Comparison of ENCODE assay signal across 10 cellular contexts in the genomic region with DNA sequence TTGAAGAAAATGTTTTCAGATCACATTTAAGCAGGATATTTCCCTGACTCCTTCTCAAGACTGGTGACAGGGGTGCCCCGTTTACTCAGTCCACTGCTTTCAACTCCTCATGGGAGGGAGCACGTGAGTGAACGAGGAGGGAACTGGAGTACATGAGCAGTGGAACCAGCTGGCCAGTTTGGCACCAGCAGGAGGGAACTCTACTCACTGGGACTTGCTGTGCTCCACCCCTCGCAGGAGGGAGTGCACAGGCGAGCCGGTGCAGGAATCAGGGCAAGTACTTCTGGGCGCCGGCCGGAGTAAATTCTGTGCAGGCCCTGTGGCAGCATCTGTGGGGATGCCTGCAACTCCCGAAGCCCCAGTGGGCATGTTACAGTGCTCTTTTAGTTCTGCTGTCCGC.
DNase-seq lines count a peak whose midpoint lies in the region; ATAC-seq, FAIRE-seq and TF ChIP-seq lines count a peak whose summit lies in the region.
"Had no signal": no experiment of that assay in that cellular context is flagged by ENCODE, and none has a peak within 500 bp of the region (broad histone marks: within the 10 kb centered on the region; RNA-seq: fewer than 3 reads in every experiment).

No MANE protein-coding gene starts in this region.

- H3K36me3 ChIP-seq in lung (ENCODE audit: control insufficient read depth in 2 of 2, insufficient read depth in 2 of 2, low read length in 2 of 2) (no peaks in the 10 kb centered on the region), Peyer's patch (no peaks in the 10 kb centered on the region)

- H3K27ac Mint-ChIP-seq in CD4-positive, alpha-beta T cell: no peak overlapping the region

- H3K4me1 Mint-ChIP-seq in CD4-positive, alpha-beta T cell (ENCODE audit: low read depth): no peaks in the 10 kb centered on the region

- H3K27ac ChIP-seq in A549 (no peak overlapping the region), caudate nucleus (ENCODE audit: low read depth, low read length) (peak overlapping the region; percentile 74), lung (ENCODE audit: low read depth in 1 of 2, low read length in 1 of 2) (no peak overlapping the region), Peyer's patch (no peak overlapping the region)
- no peak overlapping the region for H3K27ac ChIP-seq in CD4-positive, alpha-beta T cell (ENCODE audit: low read depth, low read length)
- H3K27ac ChIP-seq: GM23248 had no signal

- H3K27me3 ChIP-seq in lung (ENCODE audit: control insufficient read depth, insufficient read depth): no peaks in the 10 kb centered on the region
- H3K27me3 ChIP-seq in Peyer's patch: no peaks in the 10 kb centered on the region
- no peaks in the 10 kb centered on the region for H3K27me3 ChIP-seq in CD4-positive, alpha-beta T cell (ENCODE audit: control insufficient read depth, insufficient read depth, low read length)

- no peak overlapping the region for H3K4me3 Mint-ChIP-seq in CD4-positive, alpha-beta T cell

- no peak for FAIRE-seq in A549 (lab: Jason Lieb, UNC)

- WGBS in A549 (ENCODE audit: missing lambda C conversion rate): 28% methylated on average over 6 of the region's 11 CpGs
- WGBS in lung, 2 donors: 60 to 69% methylated on average over 11 of the region's 11 CpGs

- POLR2A ChIA-PET in A549 (lab: Yijun Ruan, JAX): no interaction called here
- POLR2A ChIA-PET in CD4-positive, alpha-beta T cell (lab: Charles Lee): no interaction called here

- intact Hi-C loops in CD4-positive, alpha-beta T cell (cut with DNase I, micrococcal nuclease): no loop called here

- TF ChIP-seq POLR2A in A549 (IDR thresholded peaks at IDR 0.05; ENCODE audit: low read length) (no peak), Peyer's patch (IDR thresholded peaks at IDR 0.05) (no peak)

- H3K36me3 Mint-ChIP-seq in CD4-positive, alpha-beta T cell (ENCODE audit: low read depth): no peaks in the 10 kb centered on the region

- H3K9me3 ChIP-seq in A549: no peaks in the 10 kb centered on the region
- H3K9me3 ChIP-seq in lung (ENCODE audit: control insufficient read depth in 2 of 2, insufficient read depth in 1 of 2, low read length in 1 of 2): no peaks in the 10 kb centered on the region
- no peaks in the 10 kb centered on the region for H3K9me3 ChIP-seq in Peyer's patch
- H3K9me3 ChIP-seq in CD4-positive, alpha-beta T cell (ENCODE audit: control insufficient read depth, low read length): no peaks in the 10 kb centered on the region

- no peaks in the 10 kb centered on the region for H3K4me1 ChIP-seq in A549
- H3K4me1 ChIP-seq in lung (ENCODE audit: control insufficient read depth in 2 of 2, insufficient read depth in 2 of 2, low read length in 2 of 2): no peaks in the 10 kb centered on the region
- H3K4me1 ChIP-seq in Peyer's patch: no peaks in the 10 kb centered on the region

- no peak overlapping the region for H3K4me3 ChIP-seq in A549
- H3K4me3 ChIP-seq in lung: no peak overlapping the region
- no peak overlapping the region for H3K4me3 ChIP-seq in Peyer's patch
- H3K4me3 ChIP-seq: GM23248 had no signal

- CTCF ChIA-PET in A549 (lab: Yijun Ruan, JAX): no interaction called here
- CTCF ChIA-PET in CD4-positive, alpha-beta T cell (lab: Charles Lee): no interaction called here

- H3K9me3 Mint-ChIP-seq in CD4-positive, alpha-beta T cell: peaks cover 2% of the 10 kb centered on the region

- TF ChIP-seq RAD21 in A549 (conservative IDR thresholded peaks at IDR 0.05 in 1 of 2, IDR thresholded peaks at IDR 0.05 in 1 of 2): no peak
- TF ChIP-seq RAD21 in Ishikawa (IDR thresholded peaks at IDR 0.05; ENCODE audit: low read depth): no peak

- H3K27me3 Mint-ChIP-seq in CD4-positive, alpha-beta T cell: no peaks in the 10 kb centered on the region

- ATAC-seq in A549 (peak; percentile 44 to 83; a peak in 5 of 6 replicates), lung (ENCODE audit: insufficient read depth, low FRiP score) (peak; percentile 23), HG02759 (IDR thresholded peaks at IDR 0.05; ENCODE audit: unreplicated experiment) (no peak)
- ATAC-seq in CD4-positive, alpha-beta T cell (ENCODE audit: poor library complexity): no peak

- no peak for TF ChIP-seq EP300 in A549 (IDR thresholded peaks at IDR 0.05)
- no peak for TF ChIP-seq EP300 in Ishikawa (IDR thresholded peaks at IDR 0.05; ENCODE audit: borderline replicate concordance)

- DNase-seq in A549 (ENCODE audit: low read depth in 1 of 2, low spot score in 1 of 2) (peak in 1 of 2 experiments; percentile 1), caudate nucleus (lab: John Stamatoyannopoulos, UW) (peak in 51 of 61 donors; percentile 1 to 60 (median 31)), lung (ENCODE audit: low spot score) (no peak), Peyer's patch (no peak), Kasumi-1 (lab: John Stamatoyannopoulos, UW) (no peak)
- no peak for DNase-seq in CD4-positive, alpha-beta T cell
- DNase-seq: activated T-cell treated with anti-CD3 and anti-CD28 coated beads, Interleukin-2, amount 50 U/mL, for 48 hours; GM23248 had no signal

- no peak for TF ChIP-seq CTCF in A549 (IDR thresholded peaks at IDR 0.05)
- no peak for TF ChIP-seq CTCF in lung (IDR thresholded peaks at IDR 0.05; ENCODE audit: control extremely low read depth, extremely low read depth)
- TF ChIP-seq CTCF in Peyer's patch (IDR thresholded peaks at IDR 0.05): no peak
- no peak for TF ChIP-seq CTCF in CD4-positive, alpha-beta T cell (IDR thresholded peaks at IDR 0.05)

- peak overlapping the region; percentile 49 for H3K4me2 ChIP-seq in A549

TF ChIP-seq in A549, 52 proteins besides CTCF, POLR2A, EP300 and RAD21 (continues in another document):
- TF ChIP-seq CHD4 (IDR thresholded peaks at IDR 0.05; ENCODE audit: borderline replicate concordance) (no peak), MAFK (IDR thresholded peaks at IDR 0.05; ENCODE audit: partially characterized antibody) (no peak), FOSB (CRISPR knock-in tag; IDR thresholded peaks at IDR 0.05) (no peak), ZFP36 (IDR thresholded peaks at IDR 0.05; ENCODE audit: borderline replicate concordance, partially characterized antibody) (no peak), POLR2AphosphoS2 (conservative IDR thresholded peaks at IDR 0.05; ENCODE audit: low read length) (no peak), NFE2L2 (conservative IDR thresholded peaks at IDR 0.05; ENCODE audit: low read length) (no peak), JUN (IDR thresholded peaks at IDR 0.05) (no peak), GATA3 (IDR thresholded peaks at IDR 0.05; ENCODE audit: borderline replicate concordance) (no peak), KDM5A (IDR thresholded peaks at IDR 0.05) (no peak), BHLHE40 (IDR thresholded peaks at IDR 0.05; ENCODE audit: low read depth, low read length) (no peak)
- TF ChIP-seq, protein P1, sequence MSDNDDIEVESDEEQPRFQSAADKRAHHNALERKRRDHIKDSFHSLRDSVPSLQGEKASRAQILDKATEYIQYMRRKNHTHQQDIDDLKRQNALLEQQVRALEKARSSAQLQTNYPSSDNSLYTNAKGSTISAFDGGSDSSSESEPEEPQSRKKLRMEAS (IDR thresholded peaks at IDR 0.05): no peak

TF ChIP-seq in Ishikawa, 13 proteins besides CTCF, POLR2A, EP300 and RAD21:
- no peak for TF ChIP-seq EGR1 (IDR thresholded peaks at IDR 0.05)
- TF ChIP-seq TAF1 (IDR thresholded peaks at IDR 0.05; ENCODE audit: low read depth): no peak
- no peak for TF ChIP-seq CREB1 (IDR thresholded peaks at IDR 0.05; ENCODE audit: low read depth)
- no peak for TF ChIP-seq YY1 (IDR thresholded peaks at IDR 0.05; ENCODE audit: low read depth)
- no peak for TF ChIP-seq CEBPB (IDR thresholded peaks at IDR 0.05)
- TF ChIP-seq, protein P1 (IDR thresholded peaks at IDR 0.05): peak; percentile 85
- TF ChIP-seq NFIC (IDR thresholded peaks at IDR 0.05): no peak
- no peak for TF ChIP-seq TCF12 (IDR thresholded peaks at IDR 0.05; ENCODE audit: low read depth)
- TF ChIP-seq, protein P2, sequence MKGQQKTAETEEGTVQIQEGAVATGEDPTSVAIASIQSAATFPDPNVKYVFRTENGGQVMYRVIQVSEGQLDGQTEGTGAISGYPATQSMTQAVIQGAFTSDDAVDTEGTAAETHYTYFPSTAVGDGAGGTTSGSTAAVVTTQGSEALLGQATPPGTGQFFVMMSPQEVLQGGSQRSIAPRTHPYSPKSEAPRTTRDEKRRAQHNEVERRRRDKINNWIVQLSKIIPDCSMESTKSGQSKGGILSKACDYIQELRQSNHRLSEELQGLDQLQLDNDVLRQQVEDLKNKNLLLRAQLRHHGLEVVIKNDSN (IDR thresholded peaks at IDR 0.05): 0 out of 2 replicates have a peak, but pooled peaks have one; percentile 42
- TF ChIP-seq, protein P3, sequence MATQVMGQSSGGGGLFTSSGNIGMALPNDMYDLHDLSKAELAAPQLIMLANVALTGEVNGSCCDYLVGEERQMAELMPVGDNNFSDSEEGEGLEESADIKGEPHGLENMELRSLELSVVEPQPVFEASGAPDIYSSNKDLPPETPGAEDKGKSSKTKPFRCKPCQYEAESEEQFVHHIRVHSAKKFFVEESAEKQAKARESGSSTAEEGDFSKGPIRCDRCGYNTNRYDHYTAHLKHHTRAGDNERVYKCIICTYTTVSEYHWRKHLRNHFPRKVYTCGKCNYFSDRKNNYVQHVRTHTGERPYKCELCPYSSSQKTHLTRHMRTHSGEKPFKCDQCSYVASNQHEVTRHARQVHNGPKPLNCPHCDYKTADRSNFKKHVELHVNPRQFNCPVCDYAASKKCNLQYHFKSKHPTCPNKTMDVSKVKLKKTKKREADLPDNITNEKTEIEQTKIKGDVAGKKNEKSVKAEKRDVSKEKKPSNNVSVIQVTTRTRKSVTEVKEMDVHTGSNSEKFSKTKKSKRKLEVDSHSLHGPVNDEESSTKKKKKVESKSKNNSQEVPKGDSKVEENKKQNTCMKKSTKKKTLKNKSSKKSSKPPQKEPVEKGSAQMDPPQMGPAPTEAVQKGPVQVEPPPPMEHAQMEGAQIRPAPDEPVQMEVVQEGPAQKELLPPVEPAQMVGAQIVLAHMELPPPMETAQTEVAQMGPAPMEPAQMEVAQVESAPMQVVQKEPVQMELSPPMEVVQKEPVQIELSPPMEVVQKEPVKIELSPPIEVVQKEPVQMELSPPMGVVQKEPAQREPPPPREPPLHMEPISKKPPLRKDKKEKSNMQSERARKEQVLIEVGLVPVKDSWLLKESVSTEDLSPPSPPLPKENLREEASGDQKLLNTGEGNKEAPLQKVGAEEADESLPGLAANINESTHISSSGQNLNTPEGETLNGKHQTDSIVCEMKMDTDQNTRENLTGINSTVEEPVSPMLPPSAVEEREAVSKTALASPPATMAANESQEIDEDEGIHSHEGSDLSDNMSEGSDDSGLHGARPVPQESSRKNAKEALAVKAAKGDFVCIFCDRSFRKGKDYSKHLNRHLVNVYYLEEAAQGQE (IDR thresholded peaks at IDR 0.05; ENCODE audit: low read depth): no peak
- no peak for TF ChIP-seq TEAD4 (IDR thresholded peaks at IDR 0.05)
- TF ChIP-seq FOXM1 (IDR thresholded peaks at IDR 0.05; ENCODE audit: borderline replicate concordance, low read depth): no peak
TF ChIP-seq in Ishikawa: peak in this region for 2.

Comparison
In these comparisons a context has a peak if more than half of its experiments do, and no peak if none do; other contexts are left out.
1. ATAC-seq: peak in A549 (2 of 2) and lung (single experiment); none in HG02759 (single experiment) and CD4-positive, alpha-beta T cell (single experiment).
2. DNase-seq: peak in caudate nucleus (51 of 61); none in lung (single experiment), Peyer's patch (0 of 3), Kasumi-1 (0 of 2) and CD4-positive, alpha-beta T cell (0 of 10).